In the genomic region with DNA sequence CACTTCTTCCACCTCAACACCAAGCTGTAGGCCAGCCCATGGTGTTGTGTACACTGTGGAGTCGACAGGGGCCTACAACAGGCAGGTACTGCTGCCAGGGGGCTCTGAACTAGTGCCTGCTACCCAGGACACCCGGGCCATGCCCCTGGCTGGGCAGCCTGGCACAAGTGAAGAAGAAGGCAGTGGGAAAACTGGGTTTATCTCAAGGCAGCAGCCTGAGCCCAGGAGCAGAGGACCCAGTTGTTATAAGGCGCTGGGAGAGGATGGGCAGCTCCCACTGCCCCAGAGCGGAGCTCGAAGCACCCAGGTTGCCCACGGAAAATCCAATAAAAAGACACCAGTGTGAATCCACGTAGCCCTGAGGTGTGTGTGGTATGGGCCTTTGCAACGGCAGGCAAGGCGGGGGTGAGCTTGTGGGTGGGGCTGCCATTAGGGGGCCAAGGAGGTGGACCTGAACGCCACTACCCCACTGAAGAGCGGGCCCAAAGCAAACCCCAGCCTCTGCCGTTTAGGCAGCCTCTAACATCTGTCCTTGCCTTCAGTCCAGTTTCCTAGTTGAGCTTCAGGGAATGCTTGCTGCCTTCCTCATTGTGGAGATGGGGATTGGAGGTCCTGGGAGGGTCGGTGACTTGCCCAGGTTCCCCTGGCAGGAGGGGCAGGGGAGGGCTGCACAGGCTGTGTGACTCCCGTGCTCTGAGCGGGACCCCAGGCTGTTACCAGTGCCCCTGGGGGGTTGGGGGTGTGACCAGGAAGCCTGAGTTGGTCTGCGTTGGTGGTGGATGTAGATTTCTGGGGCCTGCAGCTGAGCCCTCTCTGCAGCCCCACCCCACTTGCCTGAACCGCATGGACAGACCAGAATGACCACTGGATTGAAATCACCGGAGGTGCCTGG, we compare ENCODE assay signal across 23 cellular contexts. TPM values are rescaled to one million over a fixed set of nuclear protein-coding genes. Genes with fewer than 3 reads are reported as not detected.
DNase-seq lines count a peak whose midpoint lies in the region; ATAC-seq, FAIRE-seq and TF ChIP-seq lines count a peak whose summit lies in the region.
"Had no signal": no experiment of that assay in that cellular context is flagged by ENCODE, and none has a peak within 500 bp of the region (broad histone marks: within the 10 kb centered on the region; RNA-seq: fewer than 3 reads in every experiment).

No MANE protein-coding gene starts in this region.

- WGBS in neuronal stem cell (ENCODE audit: extremely low coverage in 2 of 2, insufficient read length in 2 of 2, insufficient replicate concordance in 1 of 2), 2 donors, result no CpG with 5 or more reads among the region's 18 CpGs

- no peak overlapping the region for H3K4me3 ChIP-seq in neuronal stem cell (ENCODE audit: low read length in 2 of 2)
- H3K4me3 ChIP-seq: heart left ventricle, left ventricle myocardium inferior, sigmoid colon, upper lobe of left lung had no signal

- H4K91ac ChIP-seq in neuronal stem cell (ENCODE audit: low read depth, low read length, poor library complexity), result no peak overlapping the region

- no peaks in the 10 kb centered on the region for H3K79me1 ChIP-seq in neuronal stem cell (ENCODE audit: low read depth, low read length)

- H3K36me3 ChIP-seq in neuronal stem cell (replicated peaks in 1 of 2; ENCODE audit: control insufficient read depth in 2 of 2, insufficient read depth in 2 of 2, low read length in 2 of 2), result peaks cover 0 to 11% of the 10 kb centered on the region in 2 donors

- no peak overlapping the region for H2BK5ac ChIP-seq in neuronal stem cell (ENCODE audit: low read length)

- FAIRE-seq in GM12891 (lab: Jason Lieb, UNC), result no peak
- FAIRE-seq: endometrium had no signal

- H3K27me3 ChIP-seq in neuronal stem cell (ENCODE audit: control insufficient read depth in 3 of 3, insufficient read depth in 3 of 3, low read depth in 1 of 3, low read length in 3 of 3), result peaks cover 0 to 5% (median 0%) of the 10 kb centered on the region in 3 experiments
- H3K27me3 ChIP-seq: heart left ventricle, sigmoid colon, upper lobe of left lung had no signal

- no peak for ATAC-seq in activated T-helper 17 cell treated with anti-CD3 and anti-CD28 coated beads, Interleukin-2, amount 50 U/mL, for 72 hours (replicated peaks)
- no peak for ATAC-seq in GM21381 (IDR thresholded peaks at IDR 0.05; ENCODE audit: unreplicated experiment)
- ATAC-seq: activated CD4-positive, CD25-positive, alpha-beta regulatory T cell treated with anti-CD3 and anti-CD28 coated beads, Interleukin-2, amount 50 U/mL, for 24 hours had no signal

- peak overlapping the region; percentile 48 for H3K4me3 Mint-ChIP-seq in activated T-helper 17 cell treated with anti-CD3 and anti-CD28 coated beads, Interleukin-2, amount 50 U/mL, for 72 hours
- H3K4me3 Mint-ChIP-seq: T-helper 2 cell treated with Interferon-gamma antibody and Interleukin-4, amounts not matched to agents 5 μg/mL and 100 μg/mL, for 36 hours had no signal

- H3K18ac ChIP-seq in neuronal stem cell (ENCODE audit: low read length), result peak overlapping the region; percentile 17

- peak overlapping the region; percentile 65 for H4K8ac ChIP-seq in neuronal stem cell (ENCODE audit: low read depth, low read length)

- H2BK15ac ChIP-seq in neuronal stem cell (ENCODE audit: low read length), result no peak overlapping the region

- no peaks in the 10 kb centered on the region for H3K9me3 Mint-ChIP-seq in activated T-helper 17 cell treated with anti-CD3 and anti-CD28 coated beads, Interleukin-2, amount 50 U/mL, for 72 hours
- H3K9me3 Mint-ChIP-seq: T-helper 2 cell treated with Interferon-gamma antibody and Interleukin-4, amounts not matched to agents 5 μg/mL and 100 μg/mL, for 36 hours had no signal

- no peak overlapping the region for H3K23ac ChIP-seq in neuronal stem cell (ENCODE audit: low read depth, low read length, poor library complexity)

- no peak overlapping the region for H2BK12ac ChIP-seq in neuronal stem cell (ENCODE audit: low read length)

- H3K27me3 Mint-ChIP-seq in activated T-helper 17 cell treated with anti-CD3 and anti-CD28 coated beads, Interleukin-2, amount 50 U/mL, for 72 hours, result no peaks in the 10 kb centered on the region

- no peak overlapping the region for H2AFZ ChIP-seq in neuronal stem cell (ENCODE audit: low read length)

- H3K4me1 Mint-ChIP-seq in activated T-helper 17 cell treated with anti-CD3 and anti-CD28 coated beads, Interleukin-2, amount 50 U/mL, for 72 hours, result peaks cover 13% of the 10 kb centered on the region

- peak; percentile 52 for DNase-seq in activated T-cell treated with anti-CD3 and anti-CD28 coated beads, Interleukin-2, amount 50 U/mL, for 1 hour
- DNase-seq in activated T-cell treated with anti-CD3 and anti-CD28 coated beads for 4 hours (no peak), GM12891 (ENCODE audit: insufficient read length, low spot score) (no peak), neuronal stem cell (ENCODE audit: low spot score) (no peak), NCI-H1417 treated with DMSO at 0.1 percent for 48 hours (lab: John Stamatoyannopoulos, UW) (no peak), COLO668 (lab: John Stamatoyannopoulos, UW; ENCODE audit: unreplicated experiment) (no peak)
- DNase-seq: anterior cingulate cortex, Calu3, cerebellar nuclear complex, heart left ventricle, Kasumi-1, left ventricle myocardium inferior, NCI-H2171 treated with DMSO at 0.1 percent for 48 hours, NCI-H69, SHP77 treated with DMSO at 0.1 percent for 48 hours, sigmoid colon had no signal

- H2AK5ac ChIP-seq in neuronal stem cell (ENCODE audit: low read depth, low read length), result no peak overlapping the region

- H3K9ac ChIP-seq in neuronal stem cell (ENCODE audit: low read depth, low read length, poor library complexity), result no peak overlapping the region

- no peak overlapping the region for H2BK120ac ChIP-seq in neuronal stem cell (ENCODE audit: low read depth, low read length)

- TF ChIP-seq POLR2A in GM12891 (IDR thresholded peaks at IDR 0.05; ENCODE audit: low read depth, low read length), result peak; percentile 59; the same call in 1 of the 2 replicates

- H3K4me1 ChIP-seq in neuronal stem cell (ENCODE audit: control insufficient read depth in 2 of 2, insufficient read depth in 1 of 2, low read depth in 1 of 2, low read length in 2 of 2), result peaks cover 0 to under 1% of the 10 kb centered on the region in 2 donors

- H3K27ac Mint-ChIP-seq in activated T-helper 17 cell treated with anti-CD3 and anti-CD28 coated beads, Interleukin-2, amount 50 U/mL, for 72 hours, result peak overlapping the region; percentile 89
- H3K27ac Mint-ChIP-seq: T-helper 2 cell treated with Interferon-gamma antibody and Interleukin-4, amounts not matched to agents 5 μg/mL and 100 μg/mL, for 36 hours had no signal

- no peak overlapping the region for H3K14ac ChIP-seq in neuronal stem cell (ENCODE audit: low read length)

- no peak overlapping the region for H3K27ac ChIP-seq in neuronal stem cell (replicated peaks; ENCODE audit: low read length)
- H3K27ac ChIP-seq: heart left ventricle, left ventricle myocardium inferior, upper lobe of left lung had no signal

- H3K9me3 ChIP-seq in neuronal stem cell (replicated peaks in 1 of 2; ENCODE audit: control insufficient read depth in 2 of 2, insufficient read depth in 1 of 2, low read depth in 1 of 2, low read length in 2 of 2), result no peaks in the 10 kb centered on the region
- H3K9me3 ChIP-seq: heart left ventricle, left ventricle myocardium inferior, sigmoid colon, upper lobe of left lung had no signal

- H3K36me3 Mint-ChIP-seq in activated T-helper 17 cell treated with anti-CD3 and anti-CD28 coated beads, Interleukin-2, amount 50 U/mL, for 72 hours (ENCODE audit: low read depth), result peaks cover 64% of the 10 kb centered on the region

- no peak overlapping the region for H3K4ac ChIP-seq in neuronal stem cell (ENCODE audit: low read length)

- no peak overlapping the region for H3K4me2 ChIP-seq in neuronal stem cell (ENCODE audit: insufficient read depth, low read length, poor library complexity, severe bottlenecking)

TF ChIP-seq in GM12891, 5 proteins besides CTCF, POLR2A, EP300 and RAD21:
- TF ChIP-seq SPI1 (IDR thresholded peaks at IDR 0.05; ENCODE audit: low read depth, low read length) (no peak), TAF1 (IDR thresholded peaks at IDR 0.05; ENCODE audit: low read depth, low read length) (no peak), POLR2AphosphoS5 (IDR thresholded peaks at IDR 0.05; ENCODE audit: low read depth, low read length) (peak; percentile 75)

RNA-seq across cellular contexts. Expression of gene ARID5A, which starts 16.0 kb away (rescaled TPM):
- 54.4 TPM for polyA plus RNA-seq in GM12891 (2012; ENCODE audit: low read depth, missing spikeins)
- total RNA-seq in activated T-helper 17 cell treated with anti-CD3 and anti-CD28 coated beads, Interleukin-2, amount 50 U/mL, for 72 hours, result 100 to 1,000 TPM; 181 to 252 TPM
- polyA plus RNA-seq in neuronal stem cell (2013, experiment 1 of 2), result 1.7 TPM
- polyA plus RNA-seq in neuronal stem cell (2013, experiment 2 of 2), result 1.5 TPM

RNA-seq across cellular contexts. Expression of gene NEURL3, which starts 47.4 kb away (rescaled TPM):
- 0.60 TPM for polyA plus RNA-seq in GM12891 (2012; ENCODE audit: low read depth, missing spikeins)
- total RNA-seq in activated T-helper 17 cell treated with anti-CD3 and anti-CD28 coated beads, Interleukin-2, amount 50 U/mL, for 72 hours, result 1 to 10 TPM in 1 of 2 donors, under 1 TPM in 1; 0.91 to 3.4 TPM
- 0.06 TPM for polyA plus RNA-seq in neuronal stem cell (2013, experiment 1 of 2)
- not detected for polyA plus RNA-seq in neuronal stem cell (2013, experiment 2 of 2)
- total RNA-seq: left ventricle myocardium inferior, osteocyte had no signal
